ENCODE assay signal across 1 cellular context in the genomic region with DNA sequence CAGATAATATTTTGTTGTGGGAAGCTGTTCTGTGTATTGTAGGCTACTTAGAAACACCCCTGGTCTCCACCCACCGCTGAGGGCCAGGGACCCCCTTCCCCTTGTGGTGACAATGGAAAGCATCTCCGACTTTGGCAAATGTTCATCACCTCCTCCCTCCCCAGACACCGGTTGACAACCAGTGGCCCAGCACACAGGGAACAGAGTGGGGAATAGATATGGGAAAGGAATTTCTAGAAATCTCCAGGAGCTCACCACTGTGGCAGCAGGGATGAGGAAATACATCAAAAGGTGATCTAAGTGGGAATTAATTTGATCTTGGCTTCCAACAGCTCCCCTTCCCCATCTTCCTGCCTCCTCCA.
TF ChIP-seq lines count a peak whose summit lies in the region.

No MANE protein-coding gene starts in this region.

TF ChIP-seq in HepG2, 621 proteins besides CTCF, POLR2A, EP300 and RAD21 (continued from another document):
- TF ChIP-seq, protein P1, sequence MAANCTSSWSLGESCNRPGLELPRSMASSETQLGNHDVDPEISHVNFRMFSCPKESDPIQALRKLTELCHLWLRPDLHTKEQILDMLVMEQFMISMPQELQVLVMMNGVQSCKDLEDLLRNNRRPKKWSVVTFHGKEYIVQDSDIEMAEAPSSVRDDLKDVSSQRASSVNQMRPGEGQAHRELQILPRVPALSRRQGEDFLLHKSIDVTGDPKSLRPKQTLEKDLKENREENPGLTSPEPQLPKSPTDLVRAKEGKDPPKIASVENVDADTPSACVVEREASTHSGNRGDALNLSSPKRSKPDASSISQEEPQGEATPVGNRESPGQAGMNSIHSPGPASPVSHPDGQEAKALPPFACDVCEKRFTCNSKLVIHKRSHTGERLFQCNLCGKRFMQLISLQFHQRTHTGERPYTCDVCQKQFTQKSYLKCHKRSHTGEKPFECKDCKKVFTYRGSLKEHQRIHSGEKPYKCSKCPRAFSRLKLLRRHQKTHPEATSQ (CRISPR knock-in tag; IDR thresholded peaks at IDR 0.05; ENCODE audit: borderline replicate concordance) = 0 out of 2 replicates have a peak, but pooled peaks have one; percentile 2
- TF ChIP-seq DNMT3B (CRISPR knock-in tag; conservative IDR thresholded peaks at IDR 0.05) = no peak
- TF ChIP-seq ZNF383 (CRISPR knock-in tag; IDR thresholded peaks at IDR 0.05; ENCODE audit: borderline replicate concordance) = 0 out of 2 replicates have a peak, but pooled peaks have one; percentile 9
- TF ChIP-seq FIP1L1 (IDR thresholded peaks at IDR 0.05; ENCODE audit: borderline replicate concordance, insufficient read depth, low read depth, low read length) = 0 out of 2 replicates have a peak, but pooled peaks have one; percentile 9
- TF ChIP-seq ZSCAN22 (CRISPR knock-in tag; IDR thresholded peaks at IDR 0.05) = no peak
- peak; percentile 47; the same call in 1 of the 2 replicates for TF ChIP-seq ZNF430 (CRISPR knock-in tag; IDR thresholded peaks at IDR 0.05)
- TF ChIP-seq ISX (CRISPR knock-in tag; conservative IDR thresholded peaks at IDR 0.05) = no peak
- 0 out of 2 replicates have a peak, but pooled peaks have one; percentile 53 for TF ChIP-seq ARID2 (CRISPR knock-in tag; IDR thresholded peaks at IDR 0.05; ENCODE audit: borderline replicate concordance)
- TF ChIP-seq, protein P2, sequence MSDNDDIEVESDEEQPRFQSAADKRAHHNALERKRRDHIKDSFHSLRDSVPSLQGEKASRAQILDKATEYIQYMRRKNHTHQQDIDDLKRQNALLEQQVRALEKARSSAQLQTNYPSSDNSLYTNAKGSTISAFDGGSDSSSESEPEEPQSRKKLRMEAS (IDR thresholded peaks at IDR 0.05) = peak; percentile 8; the same call in 1 of the 2 replicates
- TF ChIP-seq ZFY (CRISPR knock-in tag; IDR thresholded peaks at IDR 0.05) = no peak
- TF ChIP-seq ZMYM2 (CRISPR knock-in tag; IDR thresholded peaks at IDR 0.05) = peak; percentile 58; the same call in 1 of the 2 replicates
- TF ChIP-seq, protein P3, sequence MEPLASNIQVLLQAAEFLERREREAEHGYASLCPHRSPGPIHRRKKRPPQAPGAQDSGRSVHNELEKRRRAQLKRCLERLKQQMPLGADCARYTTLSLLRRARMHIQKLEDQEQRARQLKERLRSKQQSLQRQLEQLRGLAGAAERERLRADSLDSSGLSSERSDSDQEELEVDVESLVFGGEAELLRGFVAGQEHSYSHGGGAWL (CRISPR knock-in tag; IDR thresholded peaks at IDR 0.05) = 0 out of 2 replicates have a peak, but pooled peaks have one; percentile 0
